Comparison of ENCODE assay signal across 9 cellular contexts in genomic region chr12:68180792-68181744, GRCh38. TPM values are rescaled to one million over a fixed set of nuclear protein-coding genes. Genes with fewer than 3 reads are reported as not detected.
DNase-seq lines count a peak whose midpoint lies in the region; ATAC-seq and TF ChIP-seq lines count a peak whose summit lies in the region.
"Had no signal": no experiment of that assay in that cellular context is flagged by ENCODE, and none has a peak within 500 bp of the region (broad histone marks: within the 10 kb centered on the region; RNA-seq: fewer than 3 reads in every experiment).

No MANE protein-coding gene starts in this region.

- POLR2A ChIA-PET in CD4-positive, alpha-beta T cell (lab: Charles Lee), result interaction anchor here (0.7 to 1.9 kb wide), 13 partner anchors 9 to 912 kb away, joined by 3 to 13 read pairs (median 4); partner anchors contain the start of genes CAND1 and MDM2

- H3K27ac Mint-ChIP-seq in CD4-positive, alpha-beta T cell, result peak overlapping the region; percentile 76

- no peaks in the 10 kb centered on the region for H3K9me3 ChIP-seq in CD4-positive, alpha-beta T cell (ENCODE audit: control insufficient read depth, low read length)

- H3K36me3 Mint-ChIP-seq in CD4-positive, alpha-beta T cell (ENCODE audit: low read depth), result no peaks in the 10 kb centered on the region

- H3K4me1 Mint-ChIP-seq in CD4-positive, alpha-beta T cell (ENCODE audit: low read depth), result peaks cover 48% of the 10 kb centered on the region

- H3K27me3 Mint-ChIP-seq in CD4-positive, alpha-beta T cell, result no peaks in the 10 kb centered on the region

- H3K9me3 Mint-ChIP-seq in CD4-positive, alpha-beta T cell, result no peaks in the 10 kb centered on the region

- intact Hi-C loops in CD4-positive, alpha-beta T cell (cut with DNase I, micrococcal nuclease), result no loop called here

- TF ChIP-seq CTCF in CD4-positive, alpha-beta T cell (IDR thresholded peaks at IDR 0.05), result no peak
- TF ChIP-seq CTCF in choroid plexus epithelial cell (conservative IDR thresholded peaks at IDR 0.05; ENCODE audit: low read depth, low read length), result no peak
- TF ChIP-seq CTCF in GM13977 (IDR thresholded peaks at IDR 0.05; ENCODE audit: extremely low read depth, insufficient read depth, missing control alignments), result no peak

- no peak overlapping the region for H3K4me3 ChIP-seq in choroid plexus epithelial cell (ENCODE audit: low read depth, low read length)

- H3K27ac ChIP-seq in CD4-positive, alpha-beta T cell (ENCODE audit: low read depth, low read length), result peak overlapping the region; percentile 64
- H3K27ac ChIP-seq: parathyroid adenoma had no signal

- peak overlapping the region; percentile 4 for H3K4me3 Mint-ChIP-seq in CD4-positive, alpha-beta T cell

- in situ Hi-C loops in G401 (cut with HindIII; ENCODE audit: low sequenced_read_pairs), result no loop called here
- in situ Hi-C loops in GM13977 (cut with MboI; ENCODE audit: low pct_unique_long_range_greater_than_20kb, low sequenced_read_pairs, unreplicated experiment), result no loop called here

- ATAC-seq in CD4-positive, alpha-beta T cell (ENCODE audit: poor library complexity), result peak; percentile 95
- ATAC-seq in GM19463 (IDR thresholded peaks at IDR 0.05; ENCODE audit: unreplicated experiment) (peak; percentile 60), GM18520 (IDR thresholded peaks at IDR 0.05; ENCODE audit: unreplicated experiment) (no peak)

- no peaks in the 10 kb centered on the region for H3K27me3 ChIP-seq in CD4-positive, alpha-beta T cell (ENCODE audit: control insufficient read depth, insufficient read depth, low read length)

- DNase-seq in CD4-positive, alpha-beta T cell, result peak in 4 of 10 experiments; percentile 9 to 23 (median 18)
- DNase-seq in NCI-H2171 (lab: John Stamatoyannopoulos, UW) (peak; percentile 91), choroid plexus epithelial cell (ENCODE audit: low read depth) (peak; percentile 57), NCI-H526 (lab: John Stamatoyannopoulos, UW) (no peak), G401 (ENCODE audit: low spot score) (no peak), GM13977 (ENCODE audit: low spot score) (no peak)

- CTCF ChIA-PET in CD4-positive, alpha-beta T cell (lab: Charles Lee), result interaction anchor here (1.0 to 1.8 kb wide), 2 partner anchors 23 to 42 kb away, joined by 3 to 5 read pairs; no protein-coding TSS in a partner anchor

RNA-seq across cellular contexts. Expression of gene IFNG, which starts 21.5 kb away (rescaled TPM):
- 1 to 10 TPM; 2.9 to 3.2 TPM for total RNA-seq in CD4-positive, alpha-beta T cell
- not detected in 2 replicates for total RNA-seq in G401 (2014; rRNA removed; shearing (Covaris generic))

RNA-seq across cellular contexts. Expression of gene IL26, which starts 44.5 kb away (rescaled TPM):
- under 1 TPM in 1 of 2 experiments, not detected in 1; 0.25 TPM for total RNA-seq in CD4-positive, alpha-beta T cell
- not detected in 2 replicates for total RNA-seq in G401 (2014; rRNA removed; shearing (Covaris generic))

Comparison
In these comparisons a context has a peak if more than half of its experiments do, and no peak if none do; other contexts are left out.
1. DNase-seq: peak in NCI-H2171 (single experiment) and choroid plexus epithelial cell (single experiment); none in NCI-H526 (0 of 2), G401 (single experiment) and GM13977 (single experiment).